Comparison of ENCODE assay signal across 14 cellular contexts in genomic region chr3:172270767-172271166, GRCh38.
DNase-seq lines count a peak whose midpoint lies in the region; ATAC-seq and TF ChIP-seq lines count a peak whose summit lies in the region.
"Had no signal": no experiment of that assay in that cellular context is flagged by ENCODE, and none has a peak within 500 bp of the region (broad histone marks: within the 10 kb centered on the region; RNA-seq: fewer than 3 reads in every experiment).

No MANE protein-coding gene starts in this region.

- peaks cover 17% of the 10 kb centered on the region for H3K36me3 Mint-ChIP-seq in activated T-cell treated with anti-CD3 and anti-CD28 coated beads, Interleukin-2, amount 50 U/mL, for 24 hours (ENCODE audit: low read depth)
- peaks cover 7% of the 10 kb centered on the region for H3K36me3 Mint-ChIP-seq in T-helper 2 cell treated with Interferon-gamma antibody and Interleukin-4, amounts not matched to agents 5 μg/mL and 100 μg/mL, for 36 hours (ENCODE audit: low read depth)

- no peaks in the 10 kb centered on the region for H3K27me3 Mint-ChIP-seq in activated T-cell treated with anti-CD3 and anti-CD28 coated beads, Interleukin-2, amount 50 U/mL, for 24 hours
- H3K27me3 Mint-ChIP-seq in T-helper 2 cell treated with Interferon-gamma antibody and Interleukin-4, amounts not matched to agents 5 μg/mL and 100 μg/mL, for 36 hours (ENCODE audit: low read depth) = no peaks in the 10 kb centered on the region
- H3K27me3 Mint-ChIP-seq: activated CD4-positive, alpha-beta T cell treated with anti-CD3 and anti-CD28 coated beads, Interleukin-2, amount 10 ng/mL, durations not matched to agents 7 days and 5 days; activated naive CD8-positive, alpha-beta T cell treated with anti-CD3 and anti-CD28 coated beads for 36 hours had no signal

- peak; percentile 32 for DNase-seq in GM13977 (ENCODE audit: low spot score)
- no peak for DNase-seq in activated T-cell treated with anti-CD3 and anti-CD28 coated beads, Interleukin-2, amount 50 U/mL, for 24 hours
- DNase-seq in T-helper 2 cell treated with Interferon-gamma antibody and Interleukin-4, amounts not matched to agents 5 μg/mL and 100 μg/mL, for 36 hours (ENCODE audit: low spot score) = no peak
- no peak for DNase-seq in SKM-1 treated with dmso at 0.1 percent for 144 hours (lab: John Stamatoyannopoulos, UW; ENCODE audit: unreplicated experiment)
- no peak for DNase-seq in central memory CD4-positive, alpha-beta T cell
- DNase-seq: activated CD4-positive, alpha-beta T cell treated with anti-CD3 and anti-CD28 coated beads, Interleukin-2, amount 10 ng/mL, durations not matched to agents 7 days and 5 days; activated naive CD8-positive, alpha-beta T cell treated with anti-CD3 and anti-CD28 coated beads for 36 hours; AML-193; natural killer cell; NCI-H187 treated with DMSO at 0.1 percent for 48 hours; thyroid gland had no signal

- no peak for TF ChIP-seq CTCF in GM13977 (IDR thresholded peaks at IDR 0.05; ENCODE audit: extremely low read depth, insufficient read depth, missing control alignments)

- H3K4me1 Mint-ChIP-seq in activated T-cell treated with anti-CD3 and anti-CD28 coated beads, Interleukin-2, amount 50 U/mL, for 24 hours (ENCODE audit: low read depth) = no peaks in the 10 kb centered on the region
- no peaks in the 10 kb centered on the region for H3K4me1 Mint-ChIP-seq in T-helper 2 cell treated with Interferon-gamma antibody and Interleukin-4, amounts not matched to agents 5 μg/mL and 100 μg/mL, for 36 hours (ENCODE audit: low read depth)
- H3K4me1 Mint-ChIP-seq: activated CD4-positive, alpha-beta T cell treated with anti-CD3 and anti-CD28 coated beads, Interleukin-2, amount 10 ng/mL, durations not matched to agents 7 days and 5 days; activated naive CD8-positive, alpha-beta T cell treated with anti-CD3 and anti-CD28 coated beads for 36 hours had no signal

- H3K27ac Mint-ChIP-seq in activated T-cell treated with anti-CD3 and anti-CD28 coated beads, Interleukin-2, amount 50 U/mL, for 24 hours = no peak overlapping the region
- H3K27ac Mint-ChIP-seq in T-helper 2 cell treated with Interferon-gamma antibody and Interleukin-4, amounts not matched to agents 5 μg/mL and 100 μg/mL, for 36 hours = no peak overlapping the region
- H3K27ac Mint-ChIP-seq: activated CD4-positive, alpha-beta T cell treated with anti-CD3 and anti-CD28 coated beads, Interleukin-2, amount 10 ng/mL, durations not matched to agents 7 days and 5 days; activated naive CD8-positive, alpha-beta T cell treated with anti-CD3 and anti-CD28 coated beads for 36 hours had no signal

- no peak overlapping the region for H3K4me3 Mint-ChIP-seq in activated T-cell treated with anti-CD3 and anti-CD28 coated beads, Interleukin-2, amount 50 U/mL, for 24 hours
- H3K4me3 Mint-ChIP-seq in T-helper 2 cell treated with Interferon-gamma antibody and Interleukin-4, amounts not matched to agents 5 μg/mL and 100 μg/mL, for 36 hours = no peak overlapping the region
- H3K4me3 Mint-ChIP-seq: activated CD4-positive, alpha-beta T cell treated with anti-CD3 and anti-CD28 coated beads, Interleukin-2, amount 10 ng/mL, durations not matched to agents 7 days and 5 days; activated naive CD8-positive, alpha-beta T cell treated with anti-CD3 and anti-CD28 coated beads for 36 hours; natural killer cell had no signal

- in situ Hi-C loops in GM13977 (cut with MboI; ENCODE audit: low pct_unique_long_range_greater_than_20kb, low sequenced_read_pairs, unreplicated experiment) = no loop called here

- H3K9me3 Mint-ChIP-seq in activated T-cell treated with anti-CD3 and anti-CD28 coated beads, Interleukin-2, amount 50 U/mL, for 24 hours = no peaks in the 10 kb centered on the region
- no peaks in the 10 kb centered on the region for H3K9me3 Mint-ChIP-seq in T-helper 2 cell treated with Interferon-gamma antibody and Interleukin-4, amounts not matched to agents 5 μg/mL and 100 μg/mL, for 36 hours
- H3K9me3 Mint-ChIP-seq: activated CD4-positive, alpha-beta T cell treated with anti-CD3 and anti-CD28 coated beads, Interleukin-2, amount 10 ng/mL, durations not matched to agents 7 days and 5 days; activated naive CD8-positive, alpha-beta T cell treated with anti-CD3 and anti-CD28 coated beads for 36 hours; natural killer cell had no signal

- ATAC-seq in GM19455 (IDR thresholded peaks at IDR 0.05; ENCODE audit: unreplicated experiment) (peak; percentile 92), HG02885 (IDR thresholded peaks at IDR 0.05; ENCODE audit: poor library complexity, unreplicated experiment) (peak; percentile 97), HG03575 (IDR thresholded peaks at IDR 0.05; ENCODE audit: extremely low read depth, insufficient number of reproducible peaks, low FRiP score, unreplicated experiment) (peak; percentile 96)
- ATAC-seq: natural killer cell had no signal
